Comparison of ENCODE assay signal across 12 cellular contexts in the genomic region with DNA sequence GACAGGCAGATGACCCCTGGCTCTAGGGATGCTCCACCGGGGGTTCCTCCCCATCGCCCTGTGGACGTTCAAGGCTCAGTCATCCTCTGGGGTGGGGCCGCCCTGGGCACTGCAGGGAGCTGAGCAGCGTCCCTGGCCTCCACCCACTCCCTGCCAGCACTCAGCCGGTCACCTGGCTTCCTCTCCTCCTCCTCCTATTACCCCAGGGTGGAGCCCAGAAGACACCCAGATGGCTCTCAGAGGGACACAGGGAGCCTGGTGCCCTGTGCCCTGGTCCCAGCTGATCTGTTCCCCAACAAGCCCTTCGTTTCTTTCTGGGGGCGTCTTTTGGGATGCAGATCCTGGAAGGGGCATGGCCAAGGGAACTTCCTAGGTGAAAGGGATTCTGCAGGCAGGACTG. TPM values are rescaled to one million over a fixed set of nuclear protein-coding genes. Genes with fewer than 3 reads are reported as not detected.
A peak's percentile ranks its signal among the peaks of the same experiment; 100 is the strongest.
DNase-seq lines count a peak whose midpoint lies in the region; ATAC-seq and TF ChIP-seq lines count a peak whose summit lies in the region.
"Had no signal": no experiment of that assay in that cellular context is flagged by ENCODE, and none has a peak within 500 bp of the region (broad histone marks: within the 10 kb centered on the region; RNA-seq: fewer than 3 reads in every experiment).

No MANE protein-coding gene starts in this region.

- peak in 1 of 5 donors; percentile 12 for DNase-seq in CD4-positive, alpha-beta memory T cell
- no peak for DNase-seq in IMR-90
- no peak for DNase-seq in breast epithelium (ENCODE audit: low spot score in 2 of 2)
- DNase-seq in osteocyte (ENCODE audit: extremely low spot score, unreplicated experiment) = no peak
- no peak for DNase-seq in stimulated activated CD4-positive, alpha-beta T cell treated with anti-CD3 and anti-CD28 coated beads, Interleukin-12 subunit alpha, Interleukin-12 subunit beta, amount 100 ng/mL, for 4 hours
- DNase-seq: DMS153; glutamatergic neuron; NCI-H2029 treated with DMSO at 0.1 percent for 48 hours; stimulated activated CD4-positive, alpha-beta T cell treated with anti-CD3 and anti-CD28 coated beads, Interleukin-4, amount 100 ng/mL, for 4 hours had no signal

- H3K9me3 ChIP-seq in CD4-positive, alpha-beta memory T cell (ENCODE audit: control insufficient read depth in 1 of 2, low read length in 2 of 2) = no peaks in the 10 kb centered on the region
- H3K9me3 ChIP-seq in IMR-90 (ENCODE audit: control insufficient read depth, insufficient read depth, low read length) (no peaks in the 10 kb centered on the region), breast epithelium (no peaks in the 10 kb centered on the region)

- no peak overlapping the region for H2BK120ac ChIP-seq in IMR-90 (ENCODE audit: low read depth, low read length)

- H2BK15ac ChIP-seq in IMR-90 (ENCODE audit: low read depth, low read length) = no peak overlapping the region

- no peak overlapping the region for H2AFZ ChIP-seq in IMR-90 (replicated peaks; ENCODE audit: low read length, poor library complexity)

- dilution Hi-C loops in IMR-90 (cut with HindIII; ENCODE audit: low sequenced_read_pairs, unreplicated experiment) = no loop called here

- no peak overlapping the region for H3K14ac ChIP-seq in IMR-90 (replicated peaks; ENCODE audit: low read depth, low read length)

- H3K27ac Mint-ChIP-seq in CD4-positive, alpha-beta memory T cell = peak overlapping the region; percentile 65 to 95 (median 89)
- H3K27ac Mint-ChIP-seq in osteocyte (ENCODE audit: unreplicated experiment) = peak overlapping the region; percentile 86

- BruUV-seq in IMR-90 (replicated peaks; lab: Mats Ljungman, UMichigan) = no TSS peak

- no peak for ATAC-seq in IMR-90 (ENCODE audit: low read depth)
- no peak for ATAC-seq in HG03439 (IDR thresholded peaks at IDR 0.05; ENCODE audit: unreplicated experiment)
- no peak for ATAC-seq in HG03095 (IDR thresholded peaks at IDR 0.05; ENCODE audit: unreplicated experiment)
- ATAC-seq in HG03442 (IDR thresholded peaks at IDR 0.05; ENCODE audit: unreplicated experiment) = no peak

- TF ChIP-seq CTCF in IMR-90 (conservative IDR thresholded peaks at IDR 0.05; ENCODE audit: low read depth, low read length) (no peak), breast epithelium (IDR thresholded peaks at IDR 0.05) (no peak), osteocyte (IDR thresholded peaks at IDR 0.05) (no peak)

- peaks cover 12% of the 10 kb centered on the region for H3K9me1 ChIP-seq in IMR-90 (ENCODE audit: insufficient read depth, low read length)

- H2AK5ac ChIP-seq in IMR-90 (ENCODE audit: low read depth, low read length) = peak overlapping the region; percentile 78

- H3K4me3 ChIP-seq in CD4-positive, alpha-beta memory T cell (ENCODE audit: low read length in 2 of 2) = no peak overlapping the region
- H3K4me3 ChIP-seq in IMR-90 (ENCODE audit: insufficient read depth, low read depth, low read length) (no peak overlapping the region), breast epithelium (no peak overlapping the region)

- H2BK20ac ChIP-seq in IMR-90 (ENCODE audit: low read depth, low read length) = 0 out of 2 replicates have a peak overlapping the region, but pooled peaks have one; percentile 33

- no peak overlapping the region for H3K9ac ChIP-seq in IMR-90 (ENCODE audit: low read depth, low read length)

- H3K4me1 Mint-ChIP-seq in CD4-positive, alpha-beta memory T cell = peaks cover 18 to 69% (median 42%) of the 10 kb centered on the region in 4 donors
- peaks cover 38% of the 10 kb centered on the region for H3K4me1 Mint-ChIP-seq in osteocyte (ENCODE audit: unreplicated experiment)

- H3K4ac ChIP-seq in IMR-90 (ENCODE audit: low read depth, low read length) = no peak overlapping the region

- intact Hi-C loops in CD4-positive, alpha-beta memory T cell (cut with micrococcal nuclease) = loop anchor here (5.0 kb wide), 1 partner anchor 192 kb away; a partner anchor contains a TSS
- intact Hi-C loops in IMR-90 (cut with micrococcal nuclease) = no loop called here
- intact Hi-C loops in breast epithelium (cut with DNase I; ENCODE audit: low total_unique reads) = no loop called here

- no CpG with 5 or more reads among the region's 8 CpGs for WGBS in IMR-90 (ENCODE audit: extremely low coverage in 2 of 2, insufficient read length in 1 of 2), 2 experiments

- no peak for TF ChIP-seq POLR2A in IMR-90 (IDR thresholded peaks at IDR 0.05; ENCODE audit: low read depth, low read length)
- TF ChIP-seq POLR2A in breast epithelium (IDR thresholded peaks at IDR 0.05) = no peak

- peaks cover 61% of the 10 kb centered on the region for H3K4me1 ChIP-seq in CD4-positive, alpha-beta memory T cell (ENCODE audit: insufficient read depth, low read length)
- peaks cover 21% of the 10 kb centered on the region for H3K4me1 ChIP-seq in IMR-90 (ENCODE audit: control insufficient read depth, insufficient read depth, low read length)
- H3K4me1 ChIP-seq in breast epithelium = peaks cover 25 to 36% of the 10 kb centered on the region in 2 donors

- no peak overlapping the region for H3K27ac ChIP-seq in CD4-positive, alpha-beta memory T cell (ENCODE audit: low read depth, low read length)
- H3K27ac ChIP-seq in IMR-90 (ENCODE audit: insufficient read depth, low read length) = no peak overlapping the region
- H3K27ac ChIP-seq in breast epithelium = peak overlapping the region; percentile 70 to 98

- peaks cover 7% of the 10 kb centered on the region for H4K20me1 ChIP-seq in IMR-90 (ENCODE audit: insufficient read depth, low read length)

- H3K27me3 Mint-ChIP-seq in CD4-positive, alpha-beta memory T cell = no peaks in the 10 kb centered on the region
- no peaks in the 10 kb centered on the region for H3K27me3 Mint-ChIP-seq in osteocyte (ENCODE audit: unreplicated experiment)

- peaks cover 2 to 34% of the 10 kb centered on the region in 2 experiments; a peak in 3 of 4 replicates for H3K79me1 ChIP-seq in IMR-90 (ENCODE audit: low read depth in 1 of 2, low read length in 2 of 2)

- H4K5ac ChIP-seq in IMR-90 (ENCODE audit: low read depth, low read length) = no peak overlapping the region

- H2AK9ac ChIP-seq in IMR-90 (replicated peaks; ENCODE audit: low read depth, low read length, poor library complexity) = peak overlapping the region; percentile 42

- H3K23ac ChIP-seq in IMR-90 (ENCODE audit: low read depth, low read length) = no peak overlapping the region

- peaks cover 0 to 5% (median 0%) of the 10 kb centered on the region in 8 donors for H3K9me3 Mint-ChIP-seq in CD4-positive, alpha-beta memory T cell
- no peaks in the 10 kb centered on the region for H3K9me3 Mint-ChIP-seq in osteocyte (ENCODE audit: unreplicated experiment)

- H2BK5ac ChIP-seq in IMR-90 (ENCODE audit: low read depth, low read length, poor library complexity, severe bottlenecking) = no peak overlapping the region

- H3K4me2 ChIP-seq in IMR-90 (ENCODE audit: low read depth, low read length) = no peak overlapping the region

- H3K18ac ChIP-seq in IMR-90 (ENCODE audit: low read depth, low read length) = no peak overlapping the region

- POLR2A ChIA-PET in CD4-positive, alpha-beta memory T cell (lab: Charles Lee; ENCODE audit: partially characterized antibody) = interaction anchor here (0.6 to 1.6 kb wide), 6 partner anchors 12 to 197 kb away, joined by 3 to 4 read pairs (median 3); no protein-coding TSS in a partner anchor
- POLR2A ChIA-PET in IMR-90 (lab: Charles Lee; ENCODE audit: unreplicated experiment) = no interaction called here

- in situ Hi-C loops in IMR-90 (cut with MboI; ENCODE audit: low sequenced_read_pairs) = no loop called here

- CTCF ChIA-PET in CD4-positive, alpha-beta memory T cell (lab: Charles Lee; ENCODE audit: partially characterized antibody) = interaction anchor here (0.7 kb wide), 2 partner anchors 13 to 16 kb away, joined by 3 read pairs; no protein-coding TSS in a partner anchor
- CTCF ChIA-PET in IMR-90 (lab: Yijun Ruan, JAX) = no interaction called here

- peaks cover 0 to 3% of the 10 kb centered on the region in 2 donors for H3K36me3 Mint-ChIP-seq in CD4-positive, alpha-beta memory T cell
- no peaks in the 10 kb centered on the region for H3K36me3 Mint-ChIP-seq in osteocyte (ENCODE audit: unreplicated experiment)

- no peaks in the 10 kb centered on the region for H3K27me3 ChIP-seq in CD4-positive, alpha-beta memory T cell (ENCODE audit: insufficient read depth, low read length)
- H3K27me3 ChIP-seq in IMR-90 (ENCODE audit: control insufficient read depth, insufficient read depth, low read length) = no peaks in the 10 kb centered on the region
- no peaks in the 10 kb centered on the region for H3K27me3 ChIP-seq in breast epithelium

- no peak overlapping the region for H3K56ac ChIP-seq in IMR-90 (ENCODE audit: extremely low read depth, insufficient read depth, low read length)

- no peak overlapping the region for H4K8ac ChIP-seq in IMR-90 (ENCODE audit: low read depth in 2 of 2, low read length in 2 of 2)

- no peak for TF ChIP-seq RAD21 in IMR-90 (IDR thresholded peaks at IDR 0.05; ENCODE audit: low read length)

- no peak overlapping the region for H4K91ac ChIP-seq in IMR-90 (ENCODE audit: insufficient read depth, low read depth, low read length)

- H3K36me3 ChIP-seq in CD4-positive, alpha-beta memory T cell (ENCODE audit: insufficient read depth, low read length) = no peaks in the 10 kb centered on the region
- no peaks in the 10 kb centered on the region for H3K36me3 ChIP-seq in IMR-90 (ENCODE audit: control insufficient read depth, insufficient read depth, low read length)
- H3K36me3 ChIP-seq in breast epithelium = no peaks in the 10 kb centered on the region

- peak overlapping the region in 3 of 8 donors; percentile 48 to 65 (median 49) for H3K4me3 Mint-ChIP-seq in CD4-positive, alpha-beta memory T cell
- H3K4me3 Mint-ChIP-seq in osteocyte (ENCODE audit: unreplicated experiment) = no peak overlapping the region

RNA-seq across cellular contexts. Expression of a gene that starts 3.7 kb away (rescaled TPM):
- 100 to 1,000 TPM; 194 to 195 TPM for total RNA-seq in CD4-positive, alpha-beta memory T cell
- 10 to 100 TPM; 24.1 to 63.9 TPM for polyA plus RNA-seq in CD4-positive, alpha-beta memory T cell
- total RNA-seq in IMR-90 (2012; rRNA removed) (20.8 and 21.9 TPM in 2 replicates), breast epithelium (100 to 1,000 TPM in 1 of 3 donors, 10 to 100 TPM in 2; 94.7 to 170 (median 97.0) TPM), osteocyte (81.3 and 83.3 TPM in 2 replicates)
- polyA plus RNA-seq in IMR-90 (2012; rRNA removed) = 31.8 and 37.5 TPM in 2 replicates
- polyA plus RNA-seq in IMR-90 (2012; cell fraction: cytosol; rRNA removed) = 25.9 and 51.6 TPM in 2 replicates
- polyA plus RNA-seq in IMR-90 (2012; cell fraction: nucleus; rRNA removed; ENCODE audit: low replicate concordance) = 57.0 and 142 TPM in 2 replicates

RNA-seq across cellular contexts. Expression of a gene that starts 39.2 kb away (rescaled TPM):
- 10 to 100 TPM; 52.2 to 59.4 TPM for total RNA-seq in CD4-positive, alpha-beta memory T cell
- 1 to 10 TPM; 2.8 to 6.6 TPM for polyA plus RNA-seq in CD4-positive, alpha-beta memory T cell
- total RNA-seq in IMR-90 (2012; rRNA removed) (24.4 and 25.8 TPM in 2 replicates), breast epithelium (10 to 100 TPM; 52.0 to 67.2 (median 54.4) TPM), osteocyte (86.0 and 95.9 TPM in 2 replicates)
- 65.7 and 67.1 TPM in 2 replicates for polyA plus RNA-seq in IMR-90 (2012; rRNA removed)
- 38.7 and 95.6 TPM in 2 replicates for polyA plus RNA-seq in IMR-90 (2012; cell fraction: cytosol; rRNA removed)
- polyA plus RNA-seq in IMR-90 (2012; cell fraction: nucleus; rRNA removed; ENCODE audit: low replicate concordance) = 53.9 and 143 TPM in 2 replicates

RNA-seq across cellular contexts. Expression of a gene that starts 41.4 kb away (rescaled TPM):
- total RNA-seq in CD4-positive, alpha-beta memory T cell = 100 to 1,000 TPM; 130 to 135 TPM
- polyA plus RNA-seq in CD4-positive, alpha-beta memory T cell = 100 to 1,000 TPM in 1 of 2 donors, 10 to 100 TPM in 1; 29.6 to 114 TPM
- total RNA-seq in IMR-90 (2012; rRNA removed) (8.9 and 9.3 TPM in 2 replicates), breast epithelium (10 to 100 TPM; 18.3 to 45.8 (median 29.2) TPM), osteocyte (50.6 and 54.2 TPM in 2 replicates)
- polyA plus RNA-seq in IMR-90 (2012; rRNA removed) = 26.5 and 28.8 TPM in 2 replicates
- polyA plus RNA-seq in IMR-90 (2012; cell fraction: cytosol; rRNA removed) = 20.4 and 29.9 TPM in 2 replicates
- polyA plus RNA-seq in IMR-90 (2012; cell fraction: nucleus; rRNA removed; ENCODE audit: low replicate concordance) = 15.3 and 28.7 TPM in 2 replicates

RNA-seq across cellular contexts. Expression of a gene that starts 42.0 kb away (rescaled TPM):
- total RNA-seq in CD4-positive, alpha-beta memory T cell = 10 to 100 TPM; 18.6 to 22.1 TPM
- polyA plus RNA-seq in CD4-positive, alpha-beta memory T cell = 1 to 10 TPM in 1 of 2 donors, under 1 TPM in 1; 0.84 to 1.2 TPM
- total RNA-seq in IMR-90 (2012; rRNA removed) (0.56 and 0.72 TPM in 2 replicates), breast epithelium (10 to 100 TPM in 1 of 3 donors, 1 to 10 TPM in 2; 3.6 to 12.8 (median 3.7) TPM), osteocyte (3.8 and 4.8 TPM in 2 replicates)
- polyA plus RNA-seq in IMR-90 (2012; rRNA removed) = 2.8 and 3.4 TPM in 2 replicates
- polyA plus RNA-seq in IMR-90 (2012; cell fraction: cytosol; rRNA removed) = 0.37 and 1.5 TPM in 2 replicates
- polyA plus RNA-seq in IMR-90 (2012; cell fraction: nucleus; rRNA removed; ENCODE audit: low replicate concordance) = 19.5 and 47.8 TPM in 2 replicates

Comparison
In these comparisons a context has a peak if more than half of its experiments do, and no peak if none do; other contexts are left out.
1. H3K27ac ChIP-seq: peak in breast epithelium (2 of 2); none in CD4-positive, alpha-beta memory T cell (single experiment) and IMR-90 (single experiment).